In genomic region chr22:28102413-28102812, GRCh38 we compare ENCODE assay signal across 30 cellular contexts.
"Had no signal": no experiment of that assay in that cellular context is flagged by ENCODE, and none has a peak within 500 bp of the region (broad histone marks: within the 10 kb centered on the region; RNA-seq: fewer than 3 reads in every experiment).

No MANE protein-coding gene starts in this region.

- DNase-seq: activated CD4-positive, alpha-beta T cell treated with anti-CD3 and anti-CD28 coated beads, Interleukin-2, amount 10 ng/mL, durations not matched to agents 24 days and 14 days; activated CD4-positive, alpha-beta T cell treated with anti-CD3 and anti-CD28 coated beads, Interleukin-2, amount 50 U/mL, for 4 hours; activated CD8-positive, alpha-beta T cell treated with anti-CD3 and anti-CD28 coated beads for 36 hours; activated gamma-delta T cell; activated naive CD4-positive, alpha-beta T cell treated with Interleukin-2 at 50 U/mL for 16 hours; activated T-cell treated with anti-CD3 and anti-CD28 coated beads, Interleukin-2, amount 50 U/mL, for 1 hour; activated T-cell treated with anti-CD3 and anti-CD28 coated beads, Interleukin-2, amount 50 U/mL, for 72 hours; body of pancreas; NCI-H1105; NCI-H1436; NCI-H1694; NCI-H1930; NCI-H2081 treated with DMSO at 0.1 percent for 48 hours; NCI-H510A; NCI-H526; NCI-H748 treated with DMSO at 0.1 percent for 48 hours; NK-92 treated with Interleukin-12 subunit alpha and Interleukin-12 subunit beta, amount 100 ng/mL, for 24 hours; PC-3; Peyer's patch; RPMI8226; SIG-M5; SW 1271; T-helper 1 cell; T-helper 2 cell; T1000 had no signal

- H3K9me3 Mint-ChIP-seq: activated CD4-positive, alpha-beta T cell treated with anti-CD3 and anti-CD28 coated beads, Interleukin-2, amount 10 ng/mL, durations not matched to agents 24 days and 14 days; activated CD8-positive, alpha-beta T cell treated with anti-CD3 and anti-CD28 coated beads for 36 hours; activated naive CD4-positive, alpha-beta T cell treated with anti-CD3 and anti-CD28 coated beads, Interleukin-2, amount 50 U/mL, for 72 hours; activated T-cell treated with anti-CD3 and anti-CD28 coated beads, Interleukin-2, amount 50 U/mL, for 72 hours; activated T-helper 17 cell treated with anti-CD3 and anti-CD28 coated beads, Interleukin-2, amount 50 U/mL, for 72 hours had no signal

- H3K27me3 Mint-ChIP-seq: activated CD4-positive, alpha-beta T cell treated with anti-CD3 and anti-CD28 coated beads, Interleukin-2, amount 10 ng/mL, durations not matched to agents 24 days and 14 days; activated CD8-positive, alpha-beta T cell treated with anti-CD3 and anti-CD28 coated beads for 36 hours; activated T-helper 17 cell treated with anti-CD3 and anti-CD28 coated beads, Interleukin-2, amount 50 U/mL, for 72 hours had no signal

- H3K4me3 ChIP-seq: adrenal gland, body of pancreas, breast epithelium, Peyer's patch had no signal

- H3K4me2 ChIP-seq: KMS-11 had no signal

- H3K27ac Mint-ChIP-seq: activated CD4-positive, alpha-beta T cell treated with anti-CD3 and anti-CD28 coated beads, Interleukin-2, amount 10 ng/mL, durations not matched to agents 24 days and 14 days; activated CD8-positive, alpha-beta T cell treated with anti-CD3 and anti-CD28 coated beads for 36 hours; activated naive CD4-positive, alpha-beta T cell treated with anti-CD3 and anti-CD28 coated beads, Interleukin-2, amount 50 U/mL, for 72 hours; activated T-cell treated with anti-CD3 and anti-CD28 coated beads, Interleukin-2, amount 50 U/mL, for 72 hours; activated T-helper 17 cell treated with anti-CD3 and anti-CD28 coated beads, Interleukin-2, amount 50 U/mL, for 72 hours had no signal

- ATAC-seq: activated CD8-positive, alpha-beta T cell treated with anti-CD3 and anti-CD28 coated beads for 36 hours; activated naive CD4-positive, alpha-beta T cell treated with anti-CD3 and anti-CD28 coated beads, Interleukin-2, amount 50 U/mL, for 72 hours; activated T-cell treated with anti-CD3 and anti-CD28 coated beads, Interleukin-2, amount 50 U/mL, for 72 hours; activated T-helper 17 cell treated with anti-CD3 and anti-CD28 coated beads, Interleukin-2, amount 50 U/mL, for 72 hours; body of pancreas; PC-3 had no signal

- H3K27me3 ChIP-seq: adrenal gland, body of pancreas, breast epithelium, Peyer's patch had no signal

- H3K36me3 Mint-ChIP-seq: activated naive CD4-positive, alpha-beta T cell treated with anti-CD3 and anti-CD28 coated beads, Interleukin-2, amount 50 U/mL, for 72 hours had no signal

- H3K4me1 ChIP-seq: body of pancreas, breast epithelium, Peyer's patch had no signal

- H3K9ac ChIP-seq: KMS-11 had no signal

- H3K36me3 ChIP-seq: breast epithelium had no signal

- H3K27ac ChIP-seq: body of pancreas, KMS-11 had no signal

- H3K4me1 Mint-ChIP-seq: activated CD4-positive, alpha-beta T cell treated with anti-CD3 and anti-CD28 coated beads, Interleukin-2, amount 10 ng/mL, durations not matched to agents 24 days and 14 days; activated T-helper 17 cell treated with anti-CD3 and anti-CD28 coated beads, Interleukin-2, amount 50 U/mL, for 72 hours had no signal

- H3K4me3 Mint-ChIP-seq: activated CD4-positive, alpha-beta T cell treated with anti-CD3 and anti-CD28 coated beads, Interleukin-2, amount 10 ng/mL, durations not matched to agents 24 days and 14 days; activated CD8-positive, alpha-beta T cell treated with anti-CD3 and anti-CD28 coated beads for 36 hours; activated T-cell treated with anti-CD3 and anti-CD28 coated beads, Interleukin-2, amount 50 U/mL, for 72 hours; activated T-helper 17 cell treated with anti-CD3 and anti-CD28 coated beads, Interleukin-2, amount 50 U/mL, for 72 hours had no signal

- H3K9me3 ChIP-seq: adrenal gland, body of pancreas, breast epithelium, Peyer's patch had no signal
